Comparison of ENCODE assay signal across 2 cellular contexts in genomic region chr1:226342656-226343055, GRCh38.
TF ChIP-seq lines count a peak whose summit lies in the region.

No MANE protein-coding gene starts in this region.

TF ChIP-seq in HepG2, 621 proteins besides CTCF, POLR2A, EP300 and RAD21:
- TF ChIP-seq TP53 (CRISPR knock-in tag; conservative IDR thresholded peaks at IDR 0.05) (no peak), ZNF234 (CRISPR knock-in tag; conservative IDR thresholded peaks at IDR 0.05) (no peak), NCOA5 (CRISPR knock-in tag; IDR thresholded peaks at IDR 0.05) (no peak), ZNF431 (CRISPR knock-in tag; IDR thresholded peaks at IDR 0.05; ENCODE audit: borderline replicate concordance, low read depth) (0 out of 2 replicates have a peak, but pooled peaks have one; percentile 63)

TF ChIP-seq in K562, 482 proteins besides CTCF, POLR2A, EP300 and RAD21:
- no peak for TF ChIP-seq FOS (IDR thresholded peaks at IDR 0.05; ENCODE audit: extremely low read depth, insufficient read length)
- TF ChIP-seq RBBP5 (IDR thresholded peaks at IDR 0.05; ENCODE audit: borderline replicate concordance, insufficient read depth, low read length, poor library complexity, severe bottlenecking): no peak
- TF ChIP-seq COPS2 (conservative IDR thresholded peaks at IDR 0.05): no peak
- TF ChIP-seq BCLAF1 (IDR thresholded peaks at IDR 0.05; ENCODE audit: borderline replicate concordance in 1 of 2, control insufficient read depth in 1 of 2, low read depth in 2 of 2, low read length in 1 of 2): no peak
- no peak for TF ChIP-seq CHD1 (IDR thresholded peaks at IDR 0.05; ENCODE audit: low read length)
- peak; percentile 72; the same call in 1 of the 2 replicates for TF ChIP-seq ZNF766 (CRISPR knock-in tag; conservative IDR thresholded peaks at IDR 0.05)
- peak; percentile 22 for TF ChIP-seq ZNF280A (IDR thresholded peaks at IDR 0.05; ENCODE audit: low read depth, partially characterized antibody)
- peak in 1 of 2 experiments; percentile 41; a peak in 1 of 3 replicates for TF ChIP-seq CBX3 (IDR thresholded peaks at IDR 0.05; ENCODE audit: borderline replicate concordance in 1 of 2, low read length in 2 of 2)
- no peak for TF ChIP-seq ZBTB8A (IDR thresholded peaks at IDR 0.05; ENCODE audit: partially characterized antibody)
- no peak for TF ChIP-seq GTF2A2 (tag; IDR thresholded peaks at IDR 0.05)
- TF ChIP-seq JUNB (CRISPR knock-in tag; conservative IDR thresholded peaks at IDR 0.05): no peak
- no peak for TF ChIP-seq TGIF2 (CRISPR knock-in tag; IDR thresholded peaks at IDR 0.05)
- no peak for TF ChIP-seq ZC3H11A (IDR thresholded peaks at IDR 0.05; ENCODE audit: low read depth, low read length)
- TF ChIP-seq IRF1 (CRISPR knock-in tag; IDR thresholded peaks at IDR 0.05; ENCODE audit: borderline replicate concordance): no peak
- TF ChIP-seq CEBPG (CRISPR knock-in tag; IDR thresholded peaks at IDR 0.05): no peak
- TF ChIP-seq CEBPG (tag; conservative IDR thresholded peaks at IDR 0.05 in 1 of 2, IDR thresholded peaks at IDR 0.05 in 1 of 2): no peak
- no peak for TF ChIP-seq SLC30A9 (CRISPR knock-in tag; IDR thresholded peaks at IDR 0.05)
- no peak for TF ChIP-seq ZNF75A (CRISPR knock-in tag; IDR thresholded peaks at IDR 0.05)
- peak; percentile 98 for TF ChIP-seq ZNF431 (CRISPR knock-in tag; IDR thresholded peaks at IDR 0.05)
TF ChIP-seq in K562: peak in this region for 4.
